ENCODE assay signal across 1 cellular context in the genomic region with DNA sequence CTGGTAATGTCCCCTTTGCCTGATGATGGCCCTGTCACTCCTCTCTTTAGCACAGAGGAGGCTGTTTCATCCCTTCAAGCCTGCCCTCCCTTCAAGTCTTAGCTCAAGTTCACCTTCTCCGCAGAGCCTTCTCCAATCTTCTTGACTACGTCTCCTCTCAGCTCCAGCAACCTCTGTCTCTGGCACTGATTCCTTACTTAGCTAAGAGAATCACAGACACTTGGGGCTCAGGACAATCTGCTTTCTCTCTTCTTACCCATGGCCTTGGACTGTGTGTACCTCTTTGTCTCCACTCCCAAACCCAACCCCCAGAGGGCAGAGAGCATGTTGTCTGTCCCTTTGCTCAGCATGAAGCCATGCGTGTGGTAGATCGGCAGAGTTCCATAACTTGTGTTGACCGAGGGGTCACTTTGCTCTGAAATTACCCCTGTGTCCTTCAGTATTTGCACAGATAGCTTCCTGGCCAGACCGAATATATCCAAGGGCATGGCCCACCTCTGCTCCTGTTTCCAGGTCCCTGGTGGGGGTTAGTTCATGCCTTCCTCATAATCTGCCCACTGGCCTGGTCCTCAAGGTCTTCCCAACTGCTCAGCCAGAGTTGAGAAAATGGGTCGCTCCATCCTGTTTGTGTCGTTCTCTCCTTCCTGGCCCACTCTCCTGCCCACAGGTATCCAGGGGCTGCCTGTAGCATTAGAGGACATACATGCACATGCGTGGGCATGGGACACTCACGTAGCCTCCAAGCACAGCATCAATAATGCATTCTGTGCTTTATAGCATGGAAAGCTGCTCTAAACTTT.
TF ChIP-seq lines count a peak whose summit lies in the region.

No MANE protein-coding gene starts in this region.

TF ChIP-seq in HepG2, 621 proteins besides CTCF, POLR2A, EP300 and RAD21 (continued from another document and continues in another):
- TF ChIP-seq, protein P1, sequence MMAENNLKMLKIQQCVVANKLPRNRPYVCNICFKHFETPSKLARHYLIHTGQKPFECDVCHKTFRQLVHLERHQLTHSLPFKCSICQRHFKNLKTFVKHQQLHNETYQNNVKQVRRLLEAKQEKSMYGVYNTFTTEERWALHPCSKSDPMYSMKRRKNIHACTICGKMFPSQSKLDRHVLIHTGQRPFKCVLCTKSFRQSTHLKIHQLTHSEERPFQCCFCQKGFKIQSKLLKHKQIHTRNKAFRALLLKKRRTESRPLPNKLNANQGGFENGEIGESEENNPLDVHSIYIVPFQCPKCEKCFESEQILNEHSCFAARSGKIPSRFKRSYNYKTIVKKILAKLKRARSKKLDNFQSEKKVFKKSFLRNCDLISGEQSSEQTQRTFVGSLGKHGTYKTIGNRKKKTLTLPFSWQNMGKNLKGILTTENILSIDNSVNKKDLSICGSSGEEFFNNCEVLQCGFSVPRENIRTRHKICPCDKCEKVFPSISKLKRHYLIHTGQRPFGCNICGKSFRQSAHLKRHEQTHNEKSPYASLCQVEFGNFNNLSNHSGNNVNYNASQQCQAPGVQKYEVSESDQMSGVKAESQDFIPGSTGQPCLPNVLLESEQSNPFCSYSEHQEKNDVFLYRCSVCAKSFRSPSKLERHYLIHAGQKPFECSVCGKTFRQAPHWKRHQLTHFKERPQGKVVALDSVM (CRISPR knock-in tag; IDR thresholded peaks at IDR 0.05) = no peak
- TF ChIP-seq RNF2 (conservative IDR thresholded peaks at IDR 0.05; ENCODE audit: low read depth) = no peak
- TF ChIP-seq KDM4B (CRISPR knock-in tag; IDR thresholded peaks at IDR 0.05) = peak; percentile 84; the same call in 1 of the 2 replicates
- TF ChIP-seq ZNF816 (CRISPR knock-in tag; IDR thresholded peaks at IDR 0.05; ENCODE audit: borderline replicate concordance) = peak; percentile 55; the same call in 1 of the 2 replicates
- TF ChIP-seq, protein P2, sequence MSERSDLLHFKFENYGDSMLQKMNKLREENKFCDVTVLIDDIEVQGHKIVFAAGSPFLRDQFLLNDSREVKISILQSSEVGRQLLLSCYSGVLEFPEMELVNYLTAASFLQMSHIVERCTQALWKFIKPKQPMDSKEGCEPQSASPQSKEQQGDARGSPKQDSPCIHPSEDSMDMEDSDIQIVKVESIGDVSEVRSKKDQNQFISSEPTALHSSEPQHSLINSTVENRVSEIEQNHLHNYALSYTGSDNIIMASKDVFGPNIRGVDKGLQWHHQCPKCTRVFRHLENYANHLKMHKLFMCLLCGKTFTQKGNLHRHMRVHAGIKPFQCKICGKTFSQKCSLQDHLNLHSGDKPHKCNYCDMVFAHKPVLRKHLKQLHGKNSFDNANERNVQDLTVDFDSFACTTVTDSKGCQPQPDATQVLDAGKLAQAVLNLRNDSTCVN (CRISPR knock-in tag; IDR thresholded peaks at IDR 0.05; ENCODE audit: borderline replicate concordance) = peak; percentile 58; the same call in 1 of the 2 replicates
- peak; percentile 80; the same call in 1 of the 2 replicates for TF ChIP-seq BRCA1 (CRISPR knock-in tag; IDR thresholded peaks at IDR 0.05)
- TF ChIP-seq, protein P3, sequence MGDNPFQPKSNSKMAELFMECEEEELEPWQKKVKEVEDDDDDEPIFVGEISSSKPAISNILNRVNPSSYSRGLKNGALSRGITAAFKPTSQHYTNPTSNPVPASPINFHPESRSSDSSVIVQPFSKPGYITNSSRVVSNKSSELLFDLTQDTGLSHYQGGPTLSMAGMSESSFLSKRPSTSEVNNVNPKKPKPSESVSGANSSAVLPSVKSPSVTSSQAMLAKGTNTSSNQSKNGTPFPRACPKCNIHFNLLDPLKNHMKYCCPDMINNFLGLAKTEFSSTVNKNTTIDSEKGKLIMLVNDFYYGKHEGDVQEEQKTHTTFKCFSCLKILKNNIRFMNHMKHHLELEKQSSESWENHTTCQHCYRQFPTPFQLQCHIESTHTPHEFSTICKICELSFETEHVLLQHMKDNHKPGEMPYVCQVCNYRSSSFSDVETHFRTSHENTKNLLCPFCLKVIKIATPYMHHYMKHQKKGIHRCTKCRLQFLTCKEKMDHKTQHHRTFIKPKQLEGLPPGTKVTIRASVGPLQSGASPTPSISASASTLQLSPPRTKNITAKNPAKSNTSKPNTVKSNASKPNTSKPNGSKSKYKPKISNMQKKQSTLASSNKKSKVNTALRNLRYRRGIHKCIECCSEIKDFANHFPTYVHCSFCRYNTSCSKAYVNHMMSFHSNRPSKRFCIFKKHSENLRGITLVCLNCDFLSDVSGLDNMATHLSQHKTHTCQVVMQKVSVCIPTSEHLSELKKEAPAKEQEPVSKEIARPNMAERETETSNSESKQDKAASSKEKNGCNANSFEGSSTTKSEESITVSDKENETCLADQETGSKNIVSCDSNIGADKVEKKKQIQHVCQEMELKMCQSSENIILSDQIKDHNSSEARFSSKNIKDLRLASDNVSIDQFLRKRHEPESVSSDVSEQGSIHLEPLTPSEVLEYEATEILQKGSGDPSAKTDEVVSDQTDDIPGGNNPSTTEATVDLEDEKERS (CRISPR knock-in tag; IDR thresholded peaks at IDR 0.05) = 0 out of 2 replicates have a peak, but pooled peaks have one; percentile 81
- TF ChIP-seq, protein P4, sequence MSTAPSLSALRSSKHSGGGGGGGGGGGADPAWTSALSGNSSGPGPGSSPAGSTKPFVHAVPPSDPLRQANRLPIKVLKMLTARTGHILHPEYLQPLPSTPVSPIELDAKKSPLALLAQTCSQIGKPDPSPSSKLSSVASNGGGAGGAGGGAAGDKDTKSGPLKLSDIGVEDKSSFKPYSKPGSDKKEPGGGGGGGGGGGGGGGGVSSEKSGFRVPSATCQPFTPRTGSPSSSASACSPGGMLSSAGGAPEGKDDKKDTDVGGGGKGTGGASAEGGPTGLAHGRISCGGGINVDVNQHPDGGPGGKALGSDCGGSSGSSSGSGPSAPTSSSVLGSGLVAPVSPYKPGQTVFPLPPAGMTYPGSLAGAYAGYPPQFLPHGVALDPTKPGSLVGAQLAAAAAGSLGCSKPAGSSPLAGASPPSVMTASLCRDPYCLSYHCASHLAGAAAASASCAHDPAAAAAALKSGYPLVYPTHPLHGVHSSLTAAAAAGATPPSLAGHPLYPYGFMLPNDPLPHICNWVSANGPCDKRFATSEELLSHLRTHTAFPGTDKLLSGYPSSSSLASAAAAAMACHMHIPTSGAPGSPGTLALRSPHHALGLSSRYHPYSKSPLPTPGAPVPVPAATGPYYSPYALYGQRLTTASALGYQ (CRISPR knock-in tag; IDR thresholded peaks at IDR 0.05) = peak; percentile 57; the same call in 1 of the 2 replicates
- TF ChIP-seq TRIM24 (CRISPR knock-in tag; IDR thresholded peaks at IDR 0.05) = no peak
- peak; percentile 75; the same call in 1 of the 2 replicates for TF ChIP-seq ZSCAN31 (CRISPR knock-in tag; IDR thresholded peaks at IDR 0.05; ENCODE audit: low read depth)
- TF ChIP-seq, protein P5, sequence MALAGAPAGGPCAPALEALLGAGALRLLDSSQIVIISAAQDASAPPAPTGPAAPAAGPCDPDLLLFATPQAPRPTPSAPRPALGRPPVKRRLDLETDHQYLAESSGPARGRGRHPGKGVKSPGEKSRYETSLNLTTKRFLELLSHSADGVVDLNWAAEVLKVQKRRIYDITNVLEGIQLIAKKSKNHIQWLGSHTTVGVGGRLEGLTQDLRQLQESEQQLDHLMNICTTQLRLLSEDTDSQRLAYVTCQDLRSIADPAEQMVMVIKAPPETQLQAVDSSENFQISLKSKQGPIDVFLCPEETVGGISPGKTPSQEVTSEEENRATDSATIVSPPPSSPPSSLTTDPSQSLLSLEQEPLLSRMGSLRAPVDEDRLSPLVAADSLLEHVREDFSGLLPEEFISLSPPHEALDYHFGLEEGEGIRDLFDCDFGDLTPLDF (CRISPR knock-in tag; IDR thresholded peaks at IDR 0.05) = peak; percentile 48; the same call in 1 of the 2 replicates
- peak; percentile 89; the same call in 1 of the 2 replicates for TF ChIP-seq NCOA1 (CRISPR knock-in tag; IDR thresholded peaks at IDR 0.05)
- TF ChIP-seq ZNF567 (CRISPR knock-in tag; IDR thresholded peaks at IDR 0.05; ENCODE audit: borderline replicate concordance) = no peak
- TF ChIP-seq, protein P6, sequence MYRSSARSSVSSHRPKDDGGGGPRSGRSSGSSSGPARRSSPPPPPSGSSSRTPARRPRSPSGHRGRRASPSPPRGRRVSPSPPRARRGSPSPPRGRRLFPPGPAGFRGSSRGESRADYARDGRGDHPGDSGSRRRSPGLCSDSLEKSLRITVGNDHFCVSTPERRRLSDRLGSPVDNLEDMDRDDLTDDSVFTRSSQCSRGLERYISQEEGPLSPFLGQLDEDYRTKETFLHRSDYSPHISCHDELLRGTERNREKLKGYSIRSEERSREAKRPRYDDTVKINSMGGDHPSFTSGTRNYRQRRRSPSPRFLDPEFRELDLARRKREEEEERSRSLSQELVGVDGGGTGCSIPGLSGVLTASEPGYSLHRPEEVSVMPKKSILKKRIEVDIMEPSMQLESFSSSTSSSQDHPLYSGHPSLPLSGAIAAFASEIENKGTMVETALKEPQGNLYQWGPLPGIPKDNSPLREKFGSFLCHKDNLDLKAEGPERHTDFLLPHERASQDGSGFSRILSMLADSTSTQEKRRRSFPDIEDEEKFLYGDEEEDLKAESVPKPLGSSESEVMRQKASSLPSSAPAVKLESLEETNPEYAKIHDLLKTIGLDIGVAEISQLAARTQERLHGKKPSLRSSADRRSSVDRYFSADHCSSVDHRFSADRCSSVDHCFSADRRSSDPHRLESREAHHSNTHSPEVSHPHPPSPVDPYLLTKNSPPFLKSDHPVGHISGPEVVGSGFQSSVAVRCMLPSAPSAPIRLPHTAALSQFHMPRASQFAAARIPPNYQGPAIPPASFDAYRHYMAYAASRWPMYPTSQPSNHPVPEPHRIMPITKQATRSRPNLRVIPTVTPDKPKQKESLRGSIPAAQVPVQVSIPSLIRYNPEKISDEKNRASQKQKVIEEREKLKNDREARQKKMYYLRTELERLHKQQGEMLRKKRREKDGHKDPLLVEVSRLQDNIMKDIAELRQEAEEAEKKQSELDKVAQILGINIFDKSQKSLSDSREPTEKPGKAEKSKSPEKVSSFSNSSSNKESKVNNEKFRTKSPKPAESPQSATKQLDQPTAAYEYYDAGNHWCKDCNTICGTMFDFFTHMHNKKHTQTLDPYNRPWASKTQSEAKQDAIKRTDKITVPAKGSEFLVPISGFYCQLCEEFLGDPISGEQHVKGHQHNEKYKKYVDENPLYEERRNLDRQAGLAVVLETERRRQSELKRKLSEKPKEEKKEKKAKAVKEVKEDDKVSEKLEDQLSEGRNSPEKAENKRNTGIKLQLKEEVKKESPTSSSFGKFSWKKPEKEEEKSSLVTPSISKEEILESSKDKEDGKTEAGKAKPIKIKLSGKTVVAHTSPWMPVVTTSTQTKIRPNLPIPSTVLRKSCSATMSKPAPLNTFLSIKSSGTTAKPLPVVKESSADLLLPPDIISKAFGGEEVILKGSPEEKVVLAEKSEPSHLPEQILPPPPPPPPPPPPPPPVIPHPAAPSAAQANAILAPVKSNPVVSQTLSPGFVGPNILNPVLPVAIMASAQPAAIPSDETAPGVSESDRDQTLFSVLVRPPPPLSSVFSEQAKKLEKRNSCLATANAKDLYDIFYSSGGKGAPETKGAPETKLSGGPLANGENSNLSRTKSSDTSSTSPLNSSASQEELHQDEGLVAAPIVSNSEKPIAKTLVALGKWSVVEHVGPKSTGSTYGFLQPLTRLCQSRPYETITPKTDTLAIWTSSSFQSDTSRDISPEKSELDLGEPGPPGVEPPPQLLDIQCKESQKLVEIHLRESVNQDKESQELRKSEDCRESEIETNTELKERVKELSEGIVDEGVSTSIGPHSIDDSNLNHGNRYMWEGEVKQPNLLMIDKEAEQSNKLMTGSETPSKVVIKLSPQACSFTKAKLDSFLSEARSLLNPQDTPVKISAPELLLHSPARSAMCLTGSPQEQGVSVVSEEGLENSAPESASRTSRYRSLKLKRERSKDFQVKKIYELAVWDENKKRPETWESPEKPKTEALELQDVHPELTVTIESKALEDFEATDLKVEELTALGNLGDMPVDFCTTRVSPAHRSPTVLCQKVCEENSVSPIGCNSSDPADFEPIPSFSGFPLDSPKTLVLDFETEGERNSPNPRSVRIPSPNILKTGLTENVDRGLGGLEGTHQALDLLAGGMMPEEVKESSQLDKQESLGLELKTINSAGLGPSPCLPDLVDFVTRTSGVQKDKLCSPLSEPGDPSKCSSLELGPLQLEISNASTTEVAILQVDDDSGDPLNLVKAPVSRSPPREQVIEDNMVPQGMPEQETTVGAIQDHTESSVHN (CRISPR knock-in tag; IDR thresholded peaks at IDR 0.05) = peak; percentile 54
- TF ChIP-seq, protein P7, sequence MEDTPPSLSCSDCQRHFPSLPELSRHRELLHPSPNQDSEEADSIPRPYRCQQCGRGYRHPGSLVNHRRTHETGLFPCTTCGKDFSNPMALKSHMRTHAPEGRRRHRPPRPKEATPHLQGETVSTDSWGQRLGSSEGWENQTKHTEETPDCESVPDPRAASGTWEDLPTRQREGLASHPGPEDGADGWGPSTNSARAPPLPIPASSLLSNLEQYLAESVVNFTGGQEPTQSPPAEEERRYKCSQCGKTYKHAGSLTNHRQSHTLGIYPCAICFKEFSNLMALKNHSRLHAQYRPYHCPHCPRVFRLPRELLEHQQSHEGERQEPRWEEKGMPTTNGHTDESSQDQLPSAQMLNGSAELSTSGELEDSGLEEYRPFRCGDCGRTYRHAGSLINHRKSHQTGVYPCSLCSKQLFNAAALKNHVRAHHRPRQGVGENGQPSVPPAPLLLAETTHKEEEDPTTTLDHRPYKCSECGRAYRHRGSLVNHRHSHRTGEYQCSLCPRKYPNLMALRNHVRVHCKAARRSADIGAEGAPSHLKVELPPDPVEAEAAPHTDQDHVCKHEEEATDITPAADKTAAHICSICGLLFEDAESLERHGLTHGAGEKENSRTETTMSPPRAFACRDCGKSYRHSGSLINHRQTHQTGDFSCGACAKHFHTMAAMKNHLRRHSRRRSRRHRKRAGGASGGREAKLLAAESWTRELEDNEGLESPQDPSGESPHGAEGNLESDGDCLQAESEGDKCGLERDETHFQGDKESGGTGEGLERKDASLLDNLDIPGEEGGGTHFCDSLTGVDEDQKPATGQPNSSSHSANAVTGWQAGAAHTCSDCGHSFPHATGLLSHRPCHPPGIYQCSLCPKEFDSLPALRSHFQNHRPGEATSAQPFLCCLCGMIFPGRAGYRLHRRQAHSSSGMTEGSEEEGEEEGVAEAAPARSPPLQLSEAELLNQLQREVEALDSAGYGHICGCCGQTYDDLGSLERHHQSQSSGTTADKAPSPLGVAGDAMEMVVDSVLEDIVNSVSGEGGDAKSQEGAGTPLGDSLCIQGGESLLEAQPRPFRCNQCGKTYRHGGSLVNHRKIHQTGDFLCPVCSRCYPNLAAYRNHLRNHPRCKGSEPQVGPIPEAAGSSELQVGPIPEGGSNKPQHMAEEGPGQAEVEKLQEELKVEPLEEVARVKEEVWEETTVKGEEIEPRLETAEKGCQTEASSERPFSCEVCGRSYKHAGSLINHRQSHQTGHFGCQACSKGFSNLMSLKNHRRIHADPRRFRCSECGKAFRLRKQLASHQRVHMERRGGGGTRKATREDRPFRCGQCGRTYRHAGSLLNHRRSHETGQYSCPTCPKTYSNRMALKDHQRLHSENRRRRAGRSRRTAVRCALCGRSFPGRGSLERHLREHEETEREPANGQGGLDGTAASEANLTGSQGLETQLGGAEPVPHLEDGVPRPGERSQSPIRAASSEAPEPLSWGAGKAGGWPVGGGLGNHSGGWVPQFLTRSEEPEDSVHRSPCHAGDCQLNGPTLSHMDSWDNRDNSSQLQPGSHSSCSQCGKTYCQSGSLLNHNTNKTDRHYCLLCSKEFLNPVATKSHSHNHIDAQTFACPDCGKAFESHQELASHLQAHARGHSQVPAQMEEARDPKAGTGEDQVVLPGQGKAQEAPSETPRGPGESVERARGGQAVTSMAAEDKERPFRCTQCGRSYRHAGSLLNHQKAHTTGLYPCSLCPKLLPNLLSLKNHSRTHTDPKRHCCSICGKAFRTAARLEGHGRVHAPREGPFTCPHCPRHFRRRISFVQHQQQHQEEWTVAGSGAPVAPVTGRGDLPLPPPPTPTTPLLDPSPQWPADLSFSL (CRISPR knock-in tag; IDR thresholded peaks at IDR 0.05) = peak; percentile 68; the same call in 1 of the 2 replicates
- TF ChIP-seq ARID2 (CRISPR knock-in tag; IDR thresholded peaks at IDR 0.05; ENCODE audit: borderline replicate concordance) = no peak
- peak; percentile 77; the same call in 1 of the 2 replicates for TF ChIP-seq KDM5B (CRISPR knock-in tag; IDR thresholded peaks at IDR 0.05; ENCODE audit: borderline replicate concordance)
- TF ChIP-seq RCOR2 (CRISPR knock-in tag; IDR thresholded peaks at IDR 0.05) = peak; percentile 86
- TF ChIP-seq MIER3 (CRISPR knock-in tag; IDR thresholded peaks at IDR 0.05; ENCODE audit: borderline replicate concordance) = peak; percentile 97
- TF ChIP-seq AKAP8 (CRISPR knock-in tag; IDR thresholded peaks at IDR 0.05) = 0 out of 2 replicates have a peak, but pooled peaks have one; percentile 56
